ENCODE assay signal across 14 cellular contexts in genomic region chr11:126437731-126438130, GRCh38.
DNase-seq lines count a peak whose midpoint lies in the region; ATAC-seq, FAIRE-seq and TF ChIP-seq lines count a peak whose summit lies in the region.
"Had no signal": no experiment of that assay in that cellular context is flagged by ENCODE, and none has a peak within 500 bp of the region (broad histone marks: within the 10 kb centered on the region; RNA-seq: fewer than 3 reads in every experiment).

No MANE protein-coding gene starts in this region.

- H2AK5ac ChIP-seq in H9 (ENCODE audit: insufficient read length, low read length), result no peak overlapping the region
- H2AK5ac ChIP-seq in trophoblast cell (ENCODE audit: low read length), result no peak overlapping the region

- CTCF ChIA-PET in K562 (lab: Yijun Ruan, JAX; ENCODE audit: low intra/inter-chr PET ratio), result no interaction called here

- TF ChIP-seq CTCF in right atrium auricular region (IDR thresholded peaks at IDR 0.05) (no peak), H9 (conservative IDR thresholded peaks at IDR 0.05) (no peak), K562 (IDR thresholded peaks at IDR 0.05 in 2 of 3, conservative IDR thresholded peaks at IDR 0.05 in 1 of 3; ENCODE audit: insufficient read depth in 2 of 3, low read depth in 1 of 3, low read length in 3 of 3) (no peak)

- no peak overlapping the region for H2AFZ ChIP-seq in H9 (ENCODE audit: low read length)
- no peak overlapping the region for H2AFZ ChIP-seq in K562 (ENCODE audit: low read depth, low read length)
- H2AFZ ChIP-seq in trophoblast cell (ENCODE audit: insufficient read depth, low read length, poor library complexity), result no peak overlapping the region

- H3K9me3 Mint-ChIP-seq in H9, result no peaks in the 10 kb centered on the region
- H3K9me3 Mint-ChIP-seq: CD4-positive, alpha-beta T cell had no signal

- H3K9me3 ChIP-seq in right atrium auricular region (no peaks in the 10 kb centered on the region), H9 (ENCODE audit: control insufficient read depth, low read depth, low read length) (no peaks in the 10 kb centered on the region), K562 (replicated peaks; ENCODE audit: control insufficient read depth, insufficient read depth, low read depth, low read length) (no peaks in the 10 kb centered on the region), trophoblast cell (ENCODE audit: insufficient read depth, low read depth, low read length) (peaks cover 8% of the 10 kb centered on the region)

- H3K36me3 ChIP-seq in right atrium auricular region (no peaks in the 10 kb centered on the region), K562 (ENCODE audit: control insufficient read depth, insufficient read depth, low read length) (no peaks in the 10 kb centered on the region), trophoblast cell (ENCODE audit: control insufficient read depth in 1 of 2, insufficient read depth in 2 of 2, low read length in 2 of 2) (no peaks in the 10 kb centered on the region)

- BruUV-seq in K562 (replicated peaks; lab: Mats Ljungman, UMichigan), result no TSS peak

- no peaks in the 10 kb centered on the region for H3K36me3 Mint-ChIP-seq in H9 (ENCODE audit: insufficient read depth in 1 of 3, low read depth in 3 of 3)

- H3K79me2 ChIP-seq in H9 (ENCODE audit: insufficient read depth, low read length) (no peaks in the 10 kb centered on the region), K562 (ENCODE audit: control insufficient read depth, insufficient read depth, low read length) (no peaks in the 10 kb centered on the region), trophoblast cell (ENCODE audit: control insufficient read depth, insufficient read depth, low read length, poor library complexity) (no peaks in the 10 kb centered on the region)

- no peaks in the 10 kb centered on the region for H3K23me2 ChIP-seq in H9 (ENCODE audit: insufficient read length, low read depth, low read length, poor library complexity, severe bottlenecking)

- H3K27ac ChIP-seq in right atrium auricular region (peak overlapping the region; percentile 60 to 68), H9 (ENCODE audit: insufficient read length, low read depth, low read length) (no peak overlapping the region), K562 (ENCODE audit: extremely low read depth, low read depth, low read length) (no peak overlapping the region), trophoblast cell (ENCODE audit: low read depth, low read length) (no peak overlapping the region)

- H4K91ac ChIP-seq in H9 (ENCODE audit: insufficient read length, low read depth, low read length) (no peak overlapping the region), trophoblast cell (ENCODE audit: low read depth, low read length) (no peak overlapping the region)

- H3K4me2 ChIP-seq in H9 (ENCODE audit: insufficient read depth, insufficient read length, low read length) (no peak overlapping the region), K562 (ENCODE audit: insufficient read depth, low read length) (no peak overlapping the region), trophoblast cell (ENCODE audit: low read length) (no peak overlapping the region)

- intact Hi-C loops in left cardiac atrium (cut with DNase I) (no loop called here), K562 (cut with micrococcal nuclease) (no loop called here)

- H2BK120ac ChIP-seq in H9 (ENCODE audit: low read depth, low read length, poor library complexity, severe bottlenecking) (no peak overlapping the region), trophoblast cell (ENCODE audit: insufficient read depth, low read length, poor library complexity) (no peak overlapping the region)

- H2BK5ac ChIP-seq in H9 (ENCODE audit: insufficient read length, low read length) (no peak overlapping the region), trophoblast cell (ENCODE audit: low read depth, low read length, poor library complexity) (no peak overlapping the region)

- no peak overlapping the region for H2BK15ac ChIP-seq in H9 (ENCODE audit: low read depth, low read length)

- ATAC-seq in left cardiac atrium (no peak), K562 (no peak)
- ATAC-seq: GM12878, HCT116 had no signal

- no peak overlapping the region for H2BK20ac ChIP-seq in H9 (ENCODE audit: low read depth, low read length, poor library complexity, severe bottlenecking)

- H3K4me1 ChIP-seq in right atrium auricular region (peaks cover 0 to 63% of the 10 kb centered on the region in 2 donors), H9 (ENCODE audit: insufficient read depth, low read length) (peaks cover 3% of the 10 kb centered on the region; the same call in 1 of the 2 replicates), K562 (replicated peaks in 1 of 2; ENCODE audit: control insufficient read depth in 2 of 2, insufficient read depth in 2 of 2, low read length in 2 of 2) (peaks cover 0 to 17% of the 10 kb centered on the region in 2 experiments; a peak in 4 of 5 replicates), trophoblast cell (ENCODE audit: control insufficient read depth in 1 of 2, insufficient read depth in 2 of 2, low read length in 2 of 2) (peaks cover 0 to 4% of the 10 kb centered on the region in 2 experiments)

- FAIRE-seq in K562 (lab: Jason Lieb, UNC) (no peak), HTR-8/SVneo (lab: Jason Lieb, UNC) (no peak)
- FAIRE-seq: GM12878 had no signal

- no peak for TF ChIP-seq RAD21 in K562 (CRISPR knock-in tag; conservative IDR thresholded peaks at IDR 0.05 in 1 of 2, IDR thresholded peaks at IDR 0.05 in 1 of 2)

- TF ChIP-seq EP300 in K562 (IDR thresholded peaks at IDR 0.05; ENCODE audit: low read length), result no peak

- H3K4ac ChIP-seq in H9 (ENCODE audit: low read depth, low read length) (no peak overlapping the region), trophoblast cell (ENCODE audit: low read depth, low read length) (no peak overlapping the region)

- H3K9me1 ChIP-seq in K562 (ENCODE audit: control insufficient read depth, insufficient read depth, low read length), result no peaks in the 10 kb centered on the region

- H3K4me3 Mint-ChIP-seq in H9, result no peak overlapping the region
- H3K4me3 Mint-ChIP-seq: CD4-positive, alpha-beta T cell had no signal

- H3K27ac Mint-ChIP-seq in H9, result no peak overlapping the region
- H3K27ac Mint-ChIP-seq: CD4-positive, alpha-beta T cell had no signal

- H2BK12ac ChIP-seq in H9 (ENCODE audit: insufficient read length, low read depth, low read length) (no peak overlapping the region), trophoblast cell (ENCODE audit: low read length) (no peak overlapping the region)

- H3K14ac ChIP-seq in H9 (ENCODE audit: insufficient read depth, low read length), result no peak overlapping the region
- no peak overlapping the region for H3K14ac ChIP-seq in trophoblast cell (ENCODE audit: low read length)

- H4K12ac ChIP-seq in trophoblast cell (ENCODE audit: low read depth, low read length), result no peak overlapping the region

- H3K4me3 ChIP-seq in right atrium auricular region (no peak overlapping the region), K562 (no peak overlapping the region), trophoblast cell (ENCODE audit: low read depth, low read length) (peak overlapping the region; percentile 55)
- H3K4me3 ChIP-seq: GM12878 had no signal

- no peak overlapping the region for H3T11ph ChIP-seq in H9 (ENCODE audit: low read length)

- H3K23ac ChIP-seq in H9 (ENCODE audit: insufficient read length, low read depth, low read length) (peak overlapping the region; percentile 4), trophoblast cell (ENCODE audit: low read length) (no peak overlapping the region)

- H3K4me1 Mint-ChIP-seq in H9, result peaks cover 31 to 41% of the 10 kb centered on the region in 2 experiments

- no CpG with 5 or more reads among the region's 5 CpGs for WGBS in H9 (ENCODE audit: extremely low coverage, insufficient read length, low lambda C conversion rate)
- 73% methylated on average over 5 of the region's 5 CpGs for WGBS in K562 (ENCODE audit: insufficient coverage, low coverage, missing lambda C conversion rate)
- WGBS in trophoblast cell (ENCODE audit: extremely low coverage, insufficient coverage, insufficient read length), result no CpG with 5 or more reads among the region's 5 CpGs

- no peak overlapping the region for H4K5ac ChIP-seq in H9 (ENCODE audit: insufficient read length, low read depth, low read length)

- H3K27me3 Mint-ChIP-seq in H9 (ENCODE audit: low read depth), result peaks cover 7% of the 10 kb centered on the region

- H3K27me3 ChIP-seq in right atrium auricular region (no peaks in the 10 kb centered on the region), H9 (ENCODE audit: insufficient read depth, low read length) (no peaks in the 10 kb centered on the region), K562 (ENCODE audit: control insufficient read depth in 2 of 2, insufficient read depth in 2 of 2, low read length in 2 of 2) (peaks cover 4 to 35% of the 10 kb centered on the region in 2 experiments; a peak in 4 of 5 replicates), trophoblast cell (ENCODE audit: insufficient read depth, low read length) (no peaks in the 10 kb centered on the region)

- in situ Hi-C loops in K562 (cut with MboI), result no loop called here

- no peak overlapping the region for H3K56ac ChIP-seq in H9 (ENCODE audit: insufficient read length, low read depth, low read length)

- DNase-seq in right atrium auricular region (ENCODE audit: low spot score) (no peak), left cardiac atrium (no peak), H9 (no peak), K562 (ENCODE audit: extremely low read depth in 1 of 4, low spot score in 3 of 4) (no peak), trophoblast cell (no peak), NCI-H128 (lab: John Stamatoyannopoulos, UW; ENCODE audit: unreplicated experiment) (no peak), HTR-8/SVneo (ENCODE audit: insufficient read length, low spot score) (no peak)
- DNase-seq: 8988T; AML-193; C1 segment of cervical spinal cord; CD4-positive, alpha-beta T cell; DMS79 had no signal

- peak overlapping the region; percentile 1 for H4K8ac ChIP-seq in H9 (replicated peaks; ENCODE audit: insufficient read length, low read depth, low read length)
- H4K8ac ChIP-seq in trophoblast cell (ENCODE audit: low read depth, low read length), result no peak overlapping the region

- no peak overlapping the region for H3K18ac ChIP-seq in H9 (ENCODE audit: insufficient read length, low read depth, low read length)
- H3K18ac ChIP-seq in trophoblast cell (ENCODE audit: low read length), result no peak overlapping the region

- POLR2A ChIA-PET in K562 (lab: Yijun Ruan, JAX), result no interaction called here

- no peaks in the 10 kb centered on the region for H3K79me1 ChIP-seq in H9 (ENCODE audit: insufficient read depth, low read depth, low read length, poor library complexity, severe bottlenecking)
- no peaks in the 10 kb centered on the region for H3K79me1 ChIP-seq in trophoblast cell (ENCODE audit: low read length)

- H4K20me1 ChIP-seq in H9 (ENCODE audit: control insufficient read depth, insufficient read depth, insufficient read length) (no peaks in the 10 kb centered on the region), K562 (replicated peaks; ENCODE audit: control insufficient read depth, insufficient read depth, low read length) (peaks cover 11% of the 10 kb centered on the region; the same call in 1 of the 2 replicates)

- H3K9ac ChIP-seq in H9 (ENCODE audit: extremely low read depth, insufficient read length, low read length), result no peak overlapping the region
- H3K9ac ChIP-seq in K562 (ENCODE audit: insufficient read depth in 1 of 2, low read depth in 2 of 2, low read length in 2 of 2), result no peak overlapping the region
- peak overlapping the region; percentile 21 for H3K9ac ChIP-seq in trophoblast cell (ENCODE audit: low read length)

- no peak for TF ChIP-seq POLR2A in K562 (conservative IDR thresholded peaks at IDR 0.05)

TF ChIP-seq in K562, 482 proteins besides CTCF, POLR2A, EP300 and RAD21 (continues in another document):
- 0 out of 2 replicates have a peak, but pooled peaks have one; percentile 44 for TF ChIP-seq TSC22D4 (tag; IDR thresholded peaks at IDR 0.05)

Comparison
In these comparisons a context has a peak if more than half of its experiments do, and no peak if none do; other contexts are left out.
1. H3K27ac ChIP-seq: peak in right atrium auricular region (2 of 2); none in H9 (single experiment), K562 (single experiment) and trophoblast cell (single experiment).